Comparison of ENCODE assay signal across 24 cellular contexts in genomic region chr9:108789742-108790141, GRCh38.
"Had no signal": no experiment of that assay in that cellular context is flagged by ENCODE, and none has a peak within 500 bp of the region (broad histone marks: within the 10 kb centered on the region; RNA-seq: fewer than 3 reads in every experiment).

No MANE protein-coding gene starts in this region.

- ATAC-seq: effector memory CD8-positive, alpha-beta T cell; esophagus mucosa; foreskin keratinocyte; gastrocnemius medialis; gastroesophageal sphincter; heart left ventricle; heart right ventricle had no signal

- H3K36me3 ChIP-seq: esophagus muscularis mucosa, esophagus squamous epithelium, gastrocnemius medialis, gastroesophageal sphincter, heart left ventricle, heart right ventricle had no signal

- H3K27me3 ChIP-seq: dorsolateral prefrontal cortex, esophagus muscularis mucosa, esophagus squamous epithelium, foreskin keratinocyte, gastrocnemius medialis, gastroesophageal sphincter, heart left ventricle, heart right ventricle, hepatocyte had no signal

- H3K27ac ChIP-seq: coronary artery, dorsolateral prefrontal cortex, epithelial cell of prostate, esophagus muscularis mucosa, esophagus squamous epithelium, foreskin keratinocyte, gastrocnemius medialis, gastroesophageal sphincter, heart left ventricle, heart right ventricle, hepatocyte had no signal

- H3K4me3 ChIP-seq: coronary artery, dorsolateral prefrontal cortex, esophagus muscularis mucosa, esophagus squamous epithelium, gastrocnemius medialis, gastroesophageal sphincter, heart left ventricle, heart right ventricle, hepatocyte had no signal

- H3K9me3 ChIP-seq: gastrocnemius medialis had no signal

- DNase-seq: cortex of kidney; dermis blood vessel endothelial cell; dorsolateral prefrontal cortex; effector CD4-positive, alpha-beta T cell; effector CD8-positive, alpha-beta T cell; effector memory CD4-positive, alpha-beta T cell; effector memory CD8-positive, alpha-beta T cell; endodermal cell; erythroblast; esophagus squamous epithelium; foreskin fibroblast; foreskin keratinocyte; foreskin melanocyte; gastrocnemius medialis; glutamatergic neuron; head of caudate nucleus; heart left ventricle; heart right ventricle had no signal
